ENCODE assay signal across 1 cellular context in genomic region chr1:109397451-109398342, GRCh38.
TF ChIP-seq lines count a peak whose summit lies in the region.

Gene SORT1, minus strand, starts transcription at chr1:109397918. Its CDS starts 26 bp downstream, at chr1:109397892.

TF ChIP-seq in K562, 482 proteins besides CTCF, POLR2A, EP300 and RAD21 (continued from another document and continues in another):
- TF ChIP-seq ZNF592 (IDR thresholded peaks at IDR 0.05) (peak; percentile 49; the same call in 1 of the 2 replicates), HMGN3 (IDR thresholded peaks at IDR 0.05; ENCODE audit: borderline replicate concordance, extremely low read depth, insufficient read length, low read depth, low read length) (peak; percentile 86), E2F3 (CRISPR knock-in tag; IDR thresholded peaks at IDR 0.05) (0 out of 2 replicates have a peak, but pooled peaks have one; percentile 38), THRAP3 (IDR thresholded peaks at IDR 0.05; ENCODE audit: borderline replicate concordance) (no peak), ZNF12 (CRISPR knock-in tag; IDR thresholded peaks at IDR 0.05) (no peak), YY1 (IDR thresholded peaks at IDR 0.05; ENCODE audit: borderline replicate concordance in 1 of 3, control insufficient read depth in 1 of 3, extremely low read depth in 1 of 3, insufficient read depth in 3 of 3, insufficient read length in 1 of 3, insufficient replicate concordance in 2 of 3, low read depth in 1 of 3, low read length in 2 of 3) (peak in 1 of 3 experiments; percentile 34), TBP (optimal IDR thresholded peaks at IDR 0.05; ENCODE audit: low read depth, low read length) (peak; percentile 53), E2F6 (IDR thresholded peaks at IDR 0.05; ENCODE audit: borderline replicate concordance in 1 of 2, extremely low read depth in 1 of 2, insufficient read depth in 1 of 2, insufficient read length in 1 of 2, low read depth in 1 of 2, low read length in 1 of 2, poor library complexity in 1 of 2, severe bottlenecking in 1 of 2) (peak; percentile 28 to 73), PHF8 (IDR thresholded peaks at IDR 0.05; ENCODE audit: borderline replicate concordance, low read length) (peak; percentile 72; the same call in 1 of the 2 replicates), CLOCK (CRISPR knock-in tag; IDR thresholded peaks at IDR 0.05; ENCODE audit: borderline replicate concordance) (0 out of 2 replicates have a peak, but pooled peaks have one; percentile 30), HNRNPLL (IDR thresholded peaks at IDR 0.05; ENCODE audit: low read depth, low read length, poor library complexity, severe bottlenecking) (no peak), IRF1 (CRISPR knock-in tag; IDR thresholded peaks at IDR 0.05; ENCODE audit: borderline replicate concordance) (no peak), CHD2 (IDR thresholded peaks at IDR 0.05; ENCODE audit: low read depth, low read length) (peak; percentile 79), ATF7 (IDR thresholded peaks at IDR 0.05) (peak; percentile 76), ELK1 (CRISPR knock-in tag; IDR thresholded peaks at IDR 0.05) (no peak), CC2D1A (IDR thresholded peaks at IDR 0.05) (peak; percentile 53; the same call in 1 of the 2 replicates), UBTF (IDR thresholded peaks at IDR 0.05; ENCODE audit: borderline replicate concordance in 1 of 2, low read depth in 2 of 2, low read length in 2 of 2) (peak in 1 of 2 experiments; percentile 61; a peak in 3 of 4 replicates), BHLHE40 (IDR thresholded peaks at IDR 0.05; ENCODE audit: low read length) (no peak), SP2 (IDR thresholded peaks at IDR 0.05; ENCODE audit: extremely low read depth, low read depth, low read length, poor library complexity, severe bottlenecking) (peak; percentile 83), RBM25 (IDR thresholded peaks at IDR 0.05; ENCODE audit: low read depth, low read length, severe bottlenecking) (peak; percentile 99), ZBTB7A (IDR thresholded peaks at IDR 0.05; ENCODE audit: borderline replicate concordance, control insufficient read depth, low read depth, low read length) (peak; percentile 86; the same call in 1 of the 2 replicates), PKNOX1 (IDR thresholded peaks at IDR 0.05) (peak; percentile 99), HOXB6 (CRISPR knock-in tag; IDR thresholded peaks at IDR 0.05; ENCODE audit: borderline replicate concordance) (no peak), CTBP1 (IDR thresholded peaks at IDR 0.05; ENCODE audit: borderline replicate concordance) (peak; percentile 99), ZNF24 (IDR thresholded peaks at IDR 0.05) (0 out of 2 replicates have a peak, but pooled peaks have one; percentile 26), GABPB1 (CRISPR knock-in tag; IDR thresholded peaks at IDR 0.05) (0 out of 2 replicates have a peak, but pooled peaks have one; percentile 23), ZNF830 (CRISPR knock-in tag; IDR thresholded peaks at IDR 0.05) (no peak), SOX6 (IDR thresholded peaks at IDR 0.05) (peak; percentile 29; the same call in 1 of the 2 replicates), MBD2 (IDR thresholded peaks at IDR 0.05; ENCODE audit: borderline replicate concordance, low read depth) (peak; percentile 94), ZNF639 (CRISPR knock-in tag; conservative IDR thresholded peaks at IDR 0.05 in 1 of 2, IDR thresholded peaks at IDR 0.05 in 1 of 2) (0 out of 4 replicates have a peak, but pooled peaks of 1 of the 2 experiments have one; percentile 5), ZNF3 (CRISPR knock-in tag; IDR thresholded peaks at IDR 0.05) (no peak), L3MBTL2 (IDR thresholded peaks at IDR 0.05) (peak; percentile 61), SIN3B (IDR thresholded peaks at IDR 0.05; ENCODE audit: low read depth) (peak; percentile 74), CBX1 (IDR thresholded peaks at IDR 0.05; ENCODE audit: low read depth) (0 out of 2 replicates have a peak, but pooled peaks have one; percentile 38), NEUROD1 (IDR thresholded peaks at IDR 0.05; ENCODE audit: borderline replicate concordance, low read depth, low read length, partially characterized antibody) (peak; percentile 84), ZNF77 (CRISPR knock-in tag; IDR thresholded peaks at IDR 0.05) (no peak), HCFC1 (IDR thresholded peaks at IDR 0.05; ENCODE audit: low read depth, low read length) (peak; percentile 47), REST (CRISPR knock-in tag; IDR thresholded peaks at IDR 0.05; ENCODE audit: low read depth) (no peak), GABPB2 (CRISPR knock-in tag; conservative IDR thresholded peaks at IDR 0.05) (no peak), NFYB (IDR thresholded peaks at IDR 0.05; ENCODE audit: extremely low read depth, insufficient read length) (peak; percentile 94), MTA1 (IDR thresholded peaks at IDR 0.05; ENCODE audit: borderline replicate concordance) (peak; percentile 55; the same call in 1 of the 2 replicates), BMI1 (IDR thresholded peaks at IDR 0.05; ENCODE audit: low read length) (no peak), PHTF2 (CRISPR knock-in tag; IDR thresholded peaks at IDR 0.05) (no peak)
